In the genomic region with DNA sequence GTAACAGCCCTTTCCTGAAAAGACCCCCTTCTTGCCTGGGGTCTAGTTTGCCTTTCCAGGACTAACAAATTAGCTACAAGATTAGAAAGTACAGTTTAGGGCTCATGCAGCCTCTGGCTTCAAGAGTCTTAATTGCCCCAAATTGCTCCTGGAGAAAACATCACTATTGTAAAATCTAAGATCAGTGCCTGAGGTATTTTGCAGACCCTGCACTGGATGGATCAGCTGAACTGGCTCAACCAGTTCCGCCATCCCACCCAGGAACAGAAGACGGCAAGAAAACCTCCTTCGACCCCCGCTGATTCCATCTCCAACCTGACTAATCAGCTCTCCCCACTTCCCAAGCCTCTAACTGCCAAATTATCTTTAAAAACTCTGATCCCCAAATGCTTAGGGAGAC, we compare ENCODE assay signal across 22 cellular contexts.
A peak's percentile ranks its signal among the peaks of the same experiment; 100 is the strongest.
DNase-seq lines count a peak whose midpoint lies in the region; ATAC-seq, FAIRE-seq and TF ChIP-seq lines count a peak whose summit lies in the region.
"Had no signal": no experiment of that assay in that cellular context is flagged by ENCODE, and none has a peak within 500 bp of the region (broad histone marks: within the 10 kb centered on the region; RNA-seq: fewer than 3 reads in every experiment).

No MANE protein-coding gene starts in this region.

- 0 out of 2 replicates have a peak overlapping the region, but pooled peaks have one; percentile 1 for H2BK12ac ChIP-seq in H1 (ENCODE audit: low read depth, low read length)

- 74% methylated on average over 4 of the region's 4 CpGs; no CpG with 5 or more reads in 1 of the 2 experiments for WGBS in H1 (ENCODE audit: extremely low coverage in 1 of 2, insufficient coverage in 1 of 2, insufficient read length in 1 of 2, insufficient replicate concordance in 2 of 2, low coverage in 1 of 2, low lambda C conversion rate in 2 of 2, missing lambda C conversion rate in 1 of 2), 2 experiments
- 73% methylated on average over 4 of the region's 4 CpGs for WGBS in smooth muscle cell (ENCODE audit: low lambda C conversion rate)
- WGBS in upper lobe of left lung, 2 donors: 79 to 86% methylated on average over 4 of the region's 4 CpGs

- H3K4ac ChIP-seq in H1 (replicated peaks; ENCODE audit: insufficient read length, low read depth, low read length): no peak overlapping the region

- H2BK5ac ChIP-seq in H1 (ENCODE audit: low read depth, low read length): no peak overlapping the region

- H3K4me1 ChIP-seq in H1 (replicated peaks in 1 of 4; ENCODE audit: control insufficient read depth in 3 of 4, insufficient read depth in 4 of 4, low read length in 3 of 4) (peaks cover 0 to 15% (median 6%) of the 10 kb centered on the region in 4 experiments; a peak in 2 of 7 replicates), keratinocyte (ENCODE audit: control insufficient read depth, extremely low read depth, insufficient read depth, low read length) (peaks cover 18% of the 10 kb centered on the region), smooth muscle cell (ENCODE audit: low read depth) (peaks cover 6% of the 10 kb centered on the region), upper lobe of left lung (no peaks in the 10 kb centered on the region), upper lobe of right lung (no peaks in the 10 kb centered on the region)
- H3K4me1 ChIP-seq: BLaER1, SJCRH30 had no signal

- TF ChIP-seq RAD21 in H1 (IDR thresholded peaks at IDR 0.05 in 1 of 2, conservative IDR thresholded peaks at IDR 0.05 in 1 of 2; ENCODE audit: low read depth in 2 of 2, low read length in 2 of 2): no peak

- no peak overlapping the region for H3K14ac ChIP-seq in H1 (ENCODE audit: insufficient read length)

- H3F3A ChIP-seq in smooth muscle cell (ENCODE audit: low read depth): no peaks in the 10 kb centered on the region

- DNase-seq in NCI-H1105 treated with DMSO at 0.1 percent for 48 hours (lab: John Stamatoyannopoulos, UW) (peak; percentile 10), NCI-H1105 (lab: John Stamatoyannopoulos, UW) (no peak), H1 (ENCODE audit: low read depth in 1 of 2, low spot score in 2 of 2) (no peak), keratinocyte (ENCODE audit: low read depth, low spot score) (no peak), smooth muscle cell (lab: John Stamatoyannopoulos, UW; ENCODE audit: unreplicated experiment) (no peak), upper lobe of left lung (no peak), upper lobe of right lung (no peak)
- DNase-seq: ACHN; CD4-positive, alpha-beta T cell; DMS53; GF-D8; H7; MV-4-11; NCI-H187; NCI-H226; NCI-H510A treated with DMSO at 0.1 percent for 48 hours; NCI-H748 treated with DMSO at 0.1 percent for 48 hours; SJCRH30 had no signal

- no peak overlapping the region for H3K56ac ChIP-seq in H1 (replicated peaks; ENCODE audit: insufficient read length, low read depth, low read length)

- H2BK15ac ChIP-seq in H1 (ENCODE audit: low read length): no peak overlapping the region

- no peaks in the 10 kb centered on the region for H3K9me3 ChIP-seq in H1 (ENCODE audit: insufficient read depth in 2 of 2, low read depth in 1 of 2, low read length in 1 of 2)
- no peaks in the 10 kb centered on the region for H3K9me3 ChIP-seq in keratinocyte (ENCODE audit: control insufficient read depth, low read depth, low read length)
- no peaks in the 10 kb centered on the region for H3K9me3 ChIP-seq in smooth muscle cell (replicated peaks; ENCODE audit: low read depth)
- H3K9me3 ChIP-seq in upper lobe of left lung: no peaks in the 10 kb centered on the region
- no peaks in the 10 kb centered on the region for H3K9me3 ChIP-seq in upper lobe of right lung
- H3K9me3 ChIP-seq: BLaER1, SJCRH30 had no signal

- POLR2A ChIA-PET in H1 (lab: Charles Lee; ENCODE audit: partially characterized antibody): interaction anchor here (2.5 kb wide), 1 partner anchor 37 kb away, joined by 10 read pairs; no protein-coding TSS in a partner anchor

- TF ChIP-seq EP300 in H1 (IDR thresholded peaks at IDR 0.05; ENCODE audit: borderline replicate concordance in 1 of 2, low read depth in 2 of 2, low read length in 2 of 2) (no peak), upper lobe of left lung (IDR thresholded peaks at IDR 0.05) (no peak)

- H2BK120ac ChIP-seq in H1 (replicated peaks; ENCODE audit: low read depth, low read length): no peak overlapping the region

- no peak overlapping the region for H2BK20ac ChIP-seq in H1 (ENCODE audit: low read length)

- intact Hi-C loops in upper lobe of right lung (cut with DNase I): no loop called here

- no peak overlapping the region for H2AK5ac ChIP-seq in H1 (ENCODE audit: low read depth, low read length)

- 0 out of 2 replicates have a peak, but pooled peaks cover 2% of the 10 kb centered on the region for H3K23me2 ChIP-seq in H1 (ENCODE audit: low read depth, low read length)

- H3K36me3 ChIP-seq in H1 (ENCODE audit: control insufficient read depth in 2 of 4, insufficient read depth in 4 of 4, low read length in 3 of 4) (no peaks in the 10 kb centered on the region), keratinocyte (ENCODE audit: control insufficient read depth in 2 of 2, extremely low read depth in 1 of 2, insufficient read depth in 2 of 2, low read length in 2 of 2) (no peaks in the 10 kb centered on the region), smooth muscle cell (ENCODE audit: low read depth) (no peaks in the 10 kb centered on the region), upper lobe of left lung (no peaks in the 10 kb centered on the region), upper lobe of right lung (no peaks in the 10 kb centered on the region)
- H3K36me3 ChIP-seq: BLaER1, SJCRH30 had no signal

- no peak overlapping the region for H3K4me3 ChIP-seq in H1 (ENCODE audit: extremely low read depth in 1 of 4, insufficient read depth in 2 of 4, low read depth in 3 of 4, low read length in 4 of 4)
- no peak overlapping the region for H3K4me3 ChIP-seq in keratinocyte (ENCODE audit: control insufficient read depth in 2 of 3, extremely low read depth in 1 of 3, insufficient read depth in 2 of 3, low read depth in 1 of 3, low read length in 3 of 3)
- H3K4me3 ChIP-seq in smooth muscle cell: no peak overlapping the region
- no peak overlapping the region for H3K4me3 ChIP-seq in upper lobe of left lung
- H3K4me3 ChIP-seq in upper lobe of right lung: no peak overlapping the region
- H3K4me3 ChIP-seq: BLaER1, SJCRH30 had no signal

- H3K79me2 ChIP-seq in H1 (ENCODE audit: control insufficient read depth in 1 of 2, insufficient read depth in 2 of 2, low read length in 2 of 2) (no peaks in the 10 kb centered on the region), keratinocyte (ENCODE audit: control insufficient read depth, insufficient read depth, low read length) (no peaks in the 10 kb centered on the region), smooth muscle cell (ENCODE audit: low read depth) (no peaks in the 10 kb centered on the region)

- H4K91ac ChIP-seq in H1 (replicated peaks; ENCODE audit: insufficient read length, low read length): no peak overlapping the region

- H2AFZ ChIP-seq in H1 (ENCODE audit: low read length) (0 out of 2 replicates have a peak overlapping the region, but pooled peaks have one; percentile 30), keratinocyte (ENCODE audit: control insufficient read depth, low read length) (no peak overlapping the region), smooth muscle cell (ENCODE audit: low read depth) (no peak overlapping the region)

- TF ChIP-seq POLR2A in H1 (IDR thresholded peaks at IDR 0.05; ENCODE audit: control extremely low read depth in 1 of 2, low read depth in 2 of 2, low read length in 2 of 2): no peak
- TF ChIP-seq POLR2A in upper lobe of left lung (IDR thresholded peaks at IDR 0.05): no peak

- H3K4me2 ChIP-seq in H1 (ENCODE audit: insufficient read depth in 1 of 2, low read depth in 2 of 2, low read length in 2 of 2) (no peak overlapping the region), keratinocyte (ENCODE audit: control insufficient read depth, extremely low read depth, insufficient read depth, low read depth, low read length) (peak overlapping the region; percentile 53), smooth muscle cell (no peak overlapping the region)
- H3K4me2 ChIP-seq: BLaER1 had no signal

- TF ChIP-seq CTCF in H1 (IDR thresholded peaks at IDR 0.05; ENCODE audit: control extremely low read depth in 1 of 3, insufficient read depth in 1 of 3, low read depth in 1 of 3, low read length in 3 of 3) (no peak), keratinocyte (optimal IDR thresholded peaks at IDR 0.05 in 1 of 3, IDR thresholded peaks at IDR 0.05 in 1 of 3, conservative IDR thresholded peaks at IDR 0.05 in 1 of 3; ENCODE audit: extremely low read depth in 1 of 3, insufficient read depth in 2 of 3, low read length in 3 of 3) (no peak), smooth muscle cell (IDR thresholded peaks at IDR 0.05; ENCODE audit: borderline replicate concordance, insufficient read depth, poor library complexity, severe bottlenecking) (no peak), upper lobe of left lung (IDR thresholded peaks at IDR 0.05) (no peak), upper lobe of right lung (IDR thresholded peaks at IDR 0.05) (no peak)

- H3K23ac ChIP-seq in H1 (ENCODE audit: insufficient read length): no peak overlapping the region

- CTCF ChIA-PET in H1 (lab: Charles Lee; ENCODE audit: partially characterized antibody): interaction anchor here (1.0 to 4.1 kb wide), 5 partner anchors 15 to 272 kb away, joined by 3 to 20 read pairs (median 5); no protein-coding TSS in a partner anchor

- ATAC-seq in activated CD4-positive, CD25-positive, alpha-beta regulatory T cell treated with anti-CD3 and anti-CD28 coated beads, Interleukin-2, amount 50 U/mL, for 24 hours: no peak
- ATAC-seq in upper lobe of left lung (ENCODE audit: low FRiP score in 2 of 2): no peak
- ATAC-seq in upper lobe of right lung: no peak
- ATAC-seq: Panc1 had no signal

- dilution Hi-C loops in keratinocyte (cut with MboI; ENCODE audit: extremely low pct_ligation_motif_present, low sequenced_read_pairs): no loop called here

- H4K8ac ChIP-seq in H1 (ENCODE audit: extremely low read depth, insufficient read depth, low read length): no peak overlapping the region

- H4K5ac ChIP-seq in H1 (ENCODE audit: insufficient read length, low read depth, low read length): no peak overlapping the region

- no peaks in the 10 kb centered on the region for H4K20me1 ChIP-seq in H1 (replicated peaks in 1 of 2; ENCODE audit: control insufficient read depth in 1 of 2, insufficient read depth in 2 of 2, low read length in 2 of 2)
- H4K20me1 ChIP-seq in keratinocyte (ENCODE audit: control insufficient read depth, extremely low read depth, insufficient read depth, low read length): no peaks in the 10 kb centered on the region
- no peaks in the 10 kb centered on the region for H4K20me1 ChIP-seq in smooth muscle cell (ENCODE audit: low read depth)
- H4K20me1 ChIP-seq: BLaER1 had no signal

- H3K9ac ChIP-seq in H1 (replicated peaks in 1 of 4; ENCODE audit: extremely low read depth in 1 of 4, low read depth in 3 of 4, low read length in 3 of 4): no peak overlapping the region
- H3K9ac ChIP-seq in keratinocyte (ENCODE audit: control insufficient read depth, extremely low read depth, insufficient read depth, low read length): no peak overlapping the region
- no peak overlapping the region for H3K9ac ChIP-seq in smooth muscle cell (ENCODE audit: low read depth)
- H3K9ac ChIP-seq: BLaER1 had no signal

- FAIRE-seq in H1 (lab: Jason Lieb, UNC) (no peak), keratinocyte (lab: Jason Lieb, UNC) (no peak)

- H3K79me1 ChIP-seq in H1 (ENCODE audit: low read depth, low read length): no peaks in the 10 kb centered on the region

- no peaks in the 10 kb centered on the region for H3K9me1 ChIP-seq in keratinocyte (ENCODE audit: control insufficient read depth, extremely low read depth, insufficient read depth, low read length)

- H3K18ac ChIP-seq in H1 (ENCODE audit: extremely low read depth, low read length): no peak overlapping the region

- no peaks in the 10 kb centered on the region for H3K27me3 ChIP-seq in H1 (replicated peaks in 1 of 4; ENCODE audit: control insufficient read depth in 3 of 4, extremely low read depth in 1 of 4, insufficient read depth in 3 of 4, low read length in 3 of 4)
- H3K27me3 ChIP-seq in keratinocyte (ENCODE audit: control insufficient read depth, extremely low read depth, insufficient read depth, low read length): no peaks in the 10 kb centered on the region
- no peaks in the 10 kb centered on the region for H3K27me3 ChIP-seq in smooth muscle cell (ENCODE audit: low read depth)
- no peaks in the 10 kb centered on the region for H3K27me3 ChIP-seq in upper lobe of left lung
- no peaks in the 10 kb centered on the region for H3K27me3 ChIP-seq in upper lobe of right lung
- H3K27me3 ChIP-seq: BLaER1 had no signal

- H3K27ac ChIP-seq in H1 (ENCODE audit: low read depth, low read length) (no peak overlapping the region), keratinocyte (ENCODE audit: control insufficient read depth, insufficient read depth, low read length) (peak overlapping the region; percentile 95), smooth muscle cell (ENCODE audit: low read depth) (peak overlapping the region; percentile 58), upper lobe of left lung (no peak overlapping the region), upper lobe of right lung (no peak overlapping the region)
- H3K27ac ChIP-seq: 22Rv1, BLaER1, SJCRH30 had no signal

Comparison
In these comparisons a context has a peak if more than half of its experiments do, and no peak if none do; other contexts are left out.
1. H3K27ac ChIP-seq: peak in keratinocyte (single experiment) and smooth muscle cell (single experiment); none in H1 (single experiment), upper lobe of left lung (0 of 4) and upper lobe of right lung (single experiment).